Comparison of ENCODE assay signal across 24 cellular contexts in the genomic region with DNA sequence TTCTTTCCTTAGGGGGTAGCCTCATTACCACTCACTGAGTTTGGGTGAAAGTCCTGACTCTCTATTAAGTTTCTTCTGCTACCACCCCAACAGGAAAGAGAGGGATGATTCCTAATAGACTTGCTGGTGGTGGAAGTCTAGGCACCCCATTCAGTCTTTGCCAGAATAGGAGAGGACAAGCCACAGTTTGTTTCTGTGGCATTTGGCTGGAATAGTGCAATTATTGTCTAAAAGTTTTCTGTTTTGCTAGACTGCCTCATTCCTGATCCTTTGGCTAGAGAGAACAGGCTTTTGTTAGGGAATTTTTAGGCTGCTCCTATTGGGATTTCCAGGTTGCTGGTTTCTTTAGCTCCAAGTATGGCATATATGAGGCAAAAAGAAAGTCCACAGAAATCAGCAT. TPM values are rescaled to one million over a fixed set of nuclear protein-coding genes. Genes with fewer than 3 reads are reported as not detected.
DNase-seq lines count a peak whose midpoint lies in the region; ATAC-seq and TF ChIP-seq lines count a peak whose summit lies in the region.
"Had no signal": no experiment of that assay in that cellular context is flagged by ENCODE, and none has a peak within 500 bp of the region (broad histone marks: within the 10 kb centered on the region; RNA-seq: fewer than 3 reads in every experiment).

No MANE protein-coding gene starts in this region.

- H3K9me3 ChIP-seq in gastrocnemius medialis (no peaks in the 10 kb centered on the region), trophoblast cell (ENCODE audit: insufficient read depth, low read depth, low read length) (no peaks in the 10 kb centered on the region)
- H3K9me3 ChIP-seq: BE2C, SJCRH30 had no signal

- H3K27me3 ChIP-seq in gastrocnemius medialis (no peaks in the 10 kb centered on the region), trophoblast cell (ENCODE audit: insufficient read depth, low read length) (no peaks in the 10 kb centered on the region)
- H3K27me3 ChIP-seq: BE2C, SJCRH30 had no signal

- no peak overlapping the region for H3K4me2 ChIP-seq in trophoblast cell (ENCODE audit: low read length)

- H3K36me3 ChIP-seq in gastrocnemius medialis (no peaks in the 10 kb centered on the region), trophoblast cell (ENCODE audit: control insufficient read depth in 1 of 2, insufficient read depth in 2 of 2, low read length in 2 of 2) (no peaks in the 10 kb centered on the region)
- H3K36me3 ChIP-seq: BE2C, SJCRH30 had no signal

- no peak overlapping the region for H4K12ac ChIP-seq in trophoblast cell (ENCODE audit: low read depth, low read length)

- DNase-seq in SK-MEL-5 (ENCODE audit: low read depth, low spot score) (peak; percentile 88), globus pallidus (ENCODE audit: low spot score) (peak; percentile 65), gastrocnemius medialis (no peak), NCI-H1105 treated with DMSO at 0.1 percent for 48 hours (lab: John Stamatoyannopoulos, UW) (no peak), trophoblast cell (no peak)
- DNase-seq: BE2C; Calu3; CD8-positive, alpha-beta memory T cell; GM23248; H7; IMR-90; NCI-H1092 treated with DMSO at 0.1 percent for 48 hours; NCI-H1436 treated with DMSO at 0.1 percent for 48 hours; NCI-H1930; NCI-H446 treated with DMSO at 0.1 percent for 48 hours; NCI-H526; NCI-H82; NK-92 treated with Interleukin-12 subunit alpha and Interleukin-12 subunit beta, amount 100 ng/mL, for 24 hours; PC-3; SJCRH30 had no signal

- H3K14ac ChIP-seq in trophoblast cell (ENCODE audit: low read length) = no peak overlapping the region

- H3K4me3 ChIP-seq in gastrocnemius medialis (no peak overlapping the region), trophoblast cell (ENCODE audit: low read depth, low read length) (no peak overlapping the region)
- H3K4me3 ChIP-seq: GM23248, SJCRH30 had no signal

- H3K27ac ChIP-seq in gastrocnemius medialis (peak overlapping the region; percentile 25 to 83 (median 42)), trophoblast cell (ENCODE audit: low read depth, low read length) (no peak overlapping the region)
- H3K27ac ChIP-seq: GM23248, KMS-11, SJCRH30 had no signal

- H4K91ac ChIP-seq in trophoblast cell (ENCODE audit: low read depth, low read length) = no peak overlapping the region

- H2BK120ac ChIP-seq in trophoblast cell (ENCODE audit: insufficient read depth, low read length, poor library complexity) = no peak overlapping the region

- peaks cover 19 to 26% of the 10 kb centered on the region in 2 donors for H3K4me1 ChIP-seq in gastrocnemius medialis
- no peaks in the 10 kb centered on the region for H3K4me1 ChIP-seq in trophoblast cell (ENCODE audit: control insufficient read depth in 1 of 2, insufficient read depth in 2 of 2, low read length in 2 of 2)
- H3K4me1 ChIP-seq: BE2C, SJCRH30 had no signal

- H2BK5ac ChIP-seq in trophoblast cell (ENCODE audit: low read depth, low read length, poor library complexity) = no peak overlapping the region

- no peak overlapping the region for H2AFZ ChIP-seq in trophoblast cell (ENCODE audit: insufficient read depth, low read length, poor library complexity)
- H2AFZ ChIP-seq: GM23248 had no signal

- no peak overlapping the region for H4K8ac ChIP-seq in trophoblast cell (ENCODE audit: low read depth, low read length)

- ATAC-seq in gastrocnemius medialis (no peak), GM21381 (IDR thresholded peaks at IDR 0.05; ENCODE audit: unreplicated experiment) (no peak), HG03565 (IDR thresholded peaks at IDR 0.05; ENCODE audit: unreplicated experiment) (no peak)
- ATAC-seq: PC-3 had no signal

- H3K4ac ChIP-seq in trophoblast cell (ENCODE audit: low read depth, low read length) = no peak overlapping the region

- in situ Hi-C loops in SK-MEL-5 (cut with HindIII; ENCODE audit: low pct_unique_long_range_greater_than_20kb, low sequenced_read_pairs) = no loop called here
- in situ Hi-C loops in gastrocnemius medialis (cut with MboI; ENCODE audit: low sequenced_read_pairs in 4 of 4) = no loop called here

- intact Hi-C loops in gastrocnemius medialis (cut with DNase I; ENCODE audit: low total_unique reads) = no loop called here

- no peak overlapping the region for H2BK12ac ChIP-seq in trophoblast cell (ENCODE audit: low read length)

- no peak overlapping the region for H2AK5ac ChIP-seq in trophoblast cell (ENCODE audit: low read length)

- H3K18ac ChIP-seq in trophoblast cell (ENCODE audit: low read length) = no peak overlapping the region

- H3K9ac ChIP-seq in trophoblast cell (ENCODE audit: low read length) = no peak overlapping the region
- H3K9ac ChIP-seq: GM23248, KMS-11 had no signal

- H3K23ac ChIP-seq in trophoblast cell (ENCODE audit: low read length) = no peak overlapping the region

- TF ChIP-seq POLR2A in gastrocnemius medialis (IDR thresholded peaks at IDR 0.05) = no peak

- peaks cover 2% of the 10 kb centered on the region for H3K79me1 ChIP-seq in trophoblast cell (ENCODE audit: low read length)

- TF ChIP-seq CTCF in gastrocnemius medialis (IDR thresholded peaks at IDR 0.05 in 4 of 5, conservative IDR thresholded peaks at IDR 0.05 in 1 of 5) = no peak

- no peaks in the 10 kb centered on the region for H3K79me2 ChIP-seq in trophoblast cell (ENCODE audit: control insufficient read depth, insufficient read depth, low read length, poor library complexity)

RNA-seq across cellular contexts. Expression of gene HJV, which starts 9.9 kb away (rescaled TPM):
- total RNA-seq in SK-MEL-5 (2014; rRNA removed; shearing (Covaris generic)) = not detected in 2 replicates
- polyA plus RNA-seq in SK-MEL-5 (2015; cell fraction: cytosol; rRNA removed) = not detected in 2 replicates
- polyA plus RNA-seq in SK-MEL-5 (2015; cell fraction: nucleus; rRNA removed) = not detected in 2 replicates
- total RNA-seq in gastrocnemius medialis = 100 to 1,000 TPM; 274 to 585 (median 420) TPM
- 0.01 and 0.03 TPM in 2 replicates for polyA plus RNA-seq in trophoblast cell (2013)
- total RNA-seq: Calu3; CD8-positive, alpha-beta memory T cell; GM23248; IMR-90; PC-3 had no signal
- polyA plus RNA-seq: CD14-positive monocyte; CD8-positive, alpha-beta memory T cell; GM23248; IMR-90 had no signal

RNA-seq across cellular contexts. Expression of gene TXNIP, which starts 35.1 kb away (rescaled TPM):
- 10.6 and 11.2 TPM in 2 replicates for total RNA-seq in SK-MEL-5 (2014; rRNA removed; shearing (Covaris generic))
- polyA plus RNA-seq in SK-MEL-5 (2015; cell fraction: cytosol; rRNA removed) = 62.8 and 80.2 TPM in 2 replicates
- 109 and 152 TPM in 2 replicates for polyA plus RNA-seq in SK-MEL-5 (2015; cell fraction: nucleus; rRNA removed)
- 1,000 to 10,000 TPM; 1,815 to 2,839 (median 2,202) TPM for total RNA-seq in gastrocnemius medialis
- 15.9 and 17.2 TPM in 2 replicates for polyA plus RNA-seq in trophoblast cell (2013)

Comparison
In these comparisons a context has a peak if more than half of its experiments do, and no peak if none do; other contexts are left out.
1. DNase-seq: peak in SK-MEL-5 (single experiment) and globus pallidus (single experiment); none in gastrocnemius medialis (0 of 2), NCI-H1105 treated with DMSO at 0.1 percent for 48 hours (single experiment) and trophoblast cell (0 of 2).
2. RNA of gene HJV, which starts 9.9 kb away (total RNA-seq): 274 to 585 TPM in gastrocnemius medialis; not detected in SK-MEL-5; every median in the first group is over 100 times any median in the second.
3. RNA of gene TXNIP, which starts 35.1 kb away (total RNA-seq): 1,815 to 2,839 TPM in gastrocnemius medialis; 10.6 to 11.2 TPM in SK-MEL-5; every median in the first group is over 100 times any median in the second.